In genomic region chr11:3192511-3193372, GRCh38 we compare ENCODE assay signal across 1 cellular context.
TF ChIP-seq lines count a peak whose summit lies in the region.

No MANE protein-coding gene starts in this region.

TF ChIP-seq in K562, 482 proteins besides CTCF, POLR2A, EP300 and RAD21:
- TF ChIP-seq BCOR (IDR thresholded peaks at IDR 0.05) (peak; percentile 70), ZFP36 (IDR thresholded peaks at IDR 0.05; ENCODE audit: low read depth, low read length, partially characterized antibody) (peak; percentile 90), KDM1A (IDR thresholded peaks at IDR 0.05) (peak in 1 of 2 experiments; percentile 42; a peak in 1 of 4 replicates), RBM25 (IDR thresholded peaks at IDR 0.05; ENCODE audit: low read depth, low read length, severe bottlenecking) (peak; percentile 74), SREBF1 (IDR thresholded peaks at IDR 0.05; ENCODE audit: borderline replicate concordance, low read depth, low read length) (no peak), DACH1 (IDR thresholded peaks at IDR 0.05; ENCODE audit: partially characterized antibody) (no peak), ZNF79 (CRISPR knock-in tag; IDR thresholded peaks at IDR 0.05; ENCODE audit: low read depth) (no peak)
